ENCODE assay signal across 7 cellular contexts in genomic region chr7:23184709-23185354, GRCh38. TPM values are rescaled to one million over a fixed set of nuclear protein-coding genes. Genes with fewer than 3 reads are reported as not detected.
DNase-seq lines count a peak whose midpoint lies in the region; ATAC-seq, FAIRE-seq and TF ChIP-seq lines count a peak whose summit lies in the region.

No MANE protein-coding gene starts in this region.

- TF ChIP-seq CTCF in DOHH2 (IDR thresholded peaks at IDR 0.05; ENCODE audit: low read depth, low read length, poor library complexity, severe bottlenecking) = peak; percentile 64
- peak; percentile 62 for TF ChIP-seq CTCF in fibroblast of the aortic adventitia (IDR thresholded peaks at IDR 0.05; ENCODE audit: insufficient read depth, low read length)

- peaks cover 73% of the 10 kb centered on the region for H3K36me3 ChIP-seq in DOHH2 (ENCODE audit: control insufficient read depth, low read length)

- H3K4me3 ChIP-seq in DOHH2 (ENCODE audit: low read length) (0 out of 2 replicates have a peak overlapping the region, but pooled peaks have one; percentile 9), fibroblast of the aortic adventitia (ENCODE audit: low read depth, low read length) (no peak overlapping the region)

- H3K9me3 ChIP-seq in DOHH2 (ENCODE audit: control insufficient read depth, insufficient read depth, low read length) = no peaks in the 10 kb centered on the region

- H3K27ac ChIP-seq in DOHH2 (ENCODE audit: low read depth, low read length) (no peak overlapping the region), substantia nigra (ENCODE audit: low read depth, low read length, poor library complexity, severe bottlenecking) (no peak overlapping the region)

- peaks cover 33% of the 10 kb centered on the region for H3K4me1 ChIP-seq in DOHH2 (ENCODE audit: control insufficient read depth, low read length)

- H4K20me1 ChIP-seq in DOHH2 (ENCODE audit: control insufficient read depth, insufficient read depth, low read depth, low read length) = peaks cover 5% of the 10 kb centered on the region; the same call in 1 of the 2 replicates

- H3K27me3 ChIP-seq in DOHH2 (ENCODE audit: control insufficient read depth, low read length) = no peaks in the 10 kb centered on the region

- H3K79me2 ChIP-seq in DOHH2 (ENCODE audit: control insufficient read depth, low read length) = peaks cover 95% of the 10 kb centered on the region

- peak; percentile 49 for DNase-seq in HTR-8/SVneo (ENCODE audit: insufficient read length, low spot score)
- peak; percentile 55 for DNase-seq in SK-N-DZ (ENCODE audit: low spot score)
- DNase-seq in fibroblast of the aortic adventitia (ENCODE audit: low read depth) = peak; percentile 76
- DNase-seq in substantia nigra (lab: John Stamatoyannopoulos, UW) = peak in 34 of 49 donors; percentile 6 to 70 (median 40)

- H3K9me2 ChIP-seq in DOHH2 (replicated peaks; ENCODE audit: control insufficient read depth, low read length) = no peaks in the 10 kb centered on the region

- no peak for FAIRE-seq in HTR-8/SVneo (lab: Jason Lieb, UNC)

- ATAC-seq in HG03442 (IDR thresholded peaks at IDR 0.05; ENCODE audit: unreplicated experiment) (no peak), HG02870 (IDR thresholded peaks at IDR 0.05; ENCODE audit: unreplicated experiment) (no peak)

- H3K4me2 ChIP-seq in DOHH2 (ENCODE audit: low read length) = peak overlapping the region; percentile 91

- peaks cover 11% of the 10 kb centered on the region; the same call in 1 of the 2 replicates for H3F3A ChIP-seq in DOHH2 (ENCODE audit: control insufficient read depth, insufficient read depth)

RNA-seq across cellular contexts. Expression of gene NUP42, which starts 3.0 kb away (rescaled TPM):
- polyA plus RNA-seq in SK-N-DZ (2014; cell fraction: cytosol; rRNA removed) = 120 and 134 TPM in 2 replicates
- 99.9 and 104 TPM in 2 replicates for polyA plus RNA-seq in SK-N-DZ (2014; cell fraction: nucleus; rRNA removed)
- 13.4 and 27.6 TPM in 2 replicates for total RNA-seq in fibroblast of the aortic adventitia (ENCODE audit: low replicate concordance)
